8 cellular contexts compared by ENCODE assay signal in genomic region chr2:138501427-138502252, GRCh38. TPM values are rescaled to one million over a fixed set of nuclear protein-coding genes. Genes with fewer than 3 reads are reported as not detected.
A peak's percentile ranks its signal among the peaks of the same experiment; 100 is the strongest.
DNase-seq lines count a peak whose midpoint lies in the region; ATAC-seq and TF ChIP-seq lines count a peak whose summit lies in the region.

TSS of gene SPOPL (plus strand) at chr2:138501770. CDS start at chr2:138550217, 48,447 bp downstream.

- H3K36me3 Mint-ChIP-seq in activated T-helper 2 cell treated with anti-CD3 and anti-CD28 coated beads, Interferon-gamma antibody, Interleukin-2, Interleukin-4, amounts not matched to agents 10 μg/mL and 5 μg/mL and 100 μg/mL, durations not matched to agents 14 hours and 24 hours and 36 hours (ENCODE audit: low read depth) = peaks cover 3% of the 10 kb centered on the region
- H3K36me3 Mint-ChIP-seq in nephron (ENCODE audit: low read depth) = no peaks in the 10 kb centered on the region
- peaks cover 7% of the 10 kb centered on the region for H3K36me3 Mint-ChIP-seq in stimulated activated naive CD8-positive, alpha-beta T cell treated with anti-CD3 and anti-CD28 coated beads, Interleukin-15, Interleukin-2, amounts not matched to agents 100 ng/mL and 50 ng/mL, for 24 hours (ENCODE audit: low read depth)

- no peaks in the 10 kb centered on the region for H4K20me1 ChIP-seq in Karpas-422 (ENCODE audit: insufficient read depth, low read depth, low read length)

- H3K4me2 ChIP-seq in Karpas-422 (ENCODE audit: low read depth, low read length, poor library complexity, severe bottlenecking) = peak within 1 kb of the TSS; percentile 99

- peak within 1 kb of the TSS; percentile 79 for H3K4me3 ChIP-seq in Karpas-422 (ENCODE audit: low read length)
- H3K4me3 ChIP-seq in RWPE2 (ENCODE audit: severe bottlenecking) = peak within 1 kb of the TSS; percentile 57

- ATAC-seq in GM21825 (IDR thresholded peaks at IDR 0.05; ENCODE audit: unreplicated experiment) (peak; percentile 71), RWPE2 (ENCODE audit: low read depth) (peak; percentile 86)

- H2AFZ ChIP-seq in Karpas-422 (ENCODE audit: low read length) = peak within 1 kb of the TSS; percentile 92

- intact Hi-C loops in activated T-helper 2 cell treated with anti-CD3 and anti-CD28 coated beads, Interferon-gamma antibody, Interleukin-2, Interleukin-4, amounts not matched to agents 10 μg/mL and 5 μg/mL and 100 μg/mL, durations not matched to agents 14 hours and 24 hours and 36 hours (cut with micrococcal nuclease) = no loop called here

- H3K36me3 ChIP-seq in Karpas-422 (ENCODE audit: insufficient read depth, low read length) (peaks cover 6% of the 10 kb centered on the region), RWPE2 (ENCODE audit: low read depth) (no peaks in the 10 kb centered on the region)

- H3K27ac Mint-ChIP-seq in activated T-helper 2 cell treated with anti-CD3 and anti-CD28 coated beads, Interferon-gamma antibody, Interleukin-2, Interleukin-4, amounts not matched to agents 10 μg/mL and 5 μg/mL and 100 μg/mL, durations not matched to agents 14 hours and 24 hours and 36 hours = peak within 1 kb of the TSS; percentile 86
- peak within 1 kb of the TSS; percentile 91 to 97 (median 93) for H3K27ac Mint-ChIP-seq in nephron
- H3K27ac Mint-ChIP-seq in stimulated activated naive CD8-positive, alpha-beta T cell treated with anti-CD3 and anti-CD28 coated beads, Interleukin-15, Interleukin-2, amounts not matched to agents 100 ng/mL and 50 ng/mL, for 24 hours = peak within 1 kb of the TSS; percentile 95

- H3K9me3 Mint-ChIP-seq in activated T-helper 2 cell treated with anti-CD3 and anti-CD28 coated beads, Interferon-gamma antibody, Interleukin-2, Interleukin-4, amounts not matched to agents 10 μg/mL and 5 μg/mL and 100 μg/mL, durations not matched to agents 14 hours and 24 hours and 36 hours = no peaks in the 10 kb centered on the region
- no peaks in the 10 kb centered on the region for H3K9me3 Mint-ChIP-seq in nephron
- no peaks in the 10 kb centered on the region for H3K9me3 Mint-ChIP-seq in stimulated activated naive CD8-positive, alpha-beta T cell treated with anti-CD3 and anti-CD28 coated beads, Interleukin-15, Interleukin-2, amounts not matched to agents 100 ng/mL and 50 ng/mL, for 24 hours

- H3K27me3 Mint-ChIP-seq in activated T-helper 2 cell treated with anti-CD3 and anti-CD28 coated beads, Interferon-gamma antibody, Interleukin-2, Interleukin-4, amounts not matched to agents 10 μg/mL and 5 μg/mL and 100 μg/mL, durations not matched to agents 14 hours and 24 hours and 36 hours (ENCODE audit: low read depth) = peaks cover 26% of the 10 kb centered on the region
- no peaks in the 10 kb centered on the region for H3K27me3 Mint-ChIP-seq in nephron (ENCODE audit: low read depth)
- H3K27me3 Mint-ChIP-seq in stimulated activated naive CD8-positive, alpha-beta T cell treated with anti-CD3 and anti-CD28 coated beads, Interleukin-15, Interleukin-2, amounts not matched to agents 100 ng/mL and 50 ng/mL, for 24 hours = no peaks in the 10 kb centered on the region

- H3K9me3 ChIP-seq in Karpas-422 (ENCODE audit: low read length) (no peaks in the 10 kb centered on the region), RWPE2 (ENCODE audit: severe bottlenecking) (no peaks in the 10 kb centered on the region)

- H3K4me3 Mint-ChIP-seq in activated T-helper 2 cell treated with anti-CD3 and anti-CD28 coated beads, Interferon-gamma antibody, Interleukin-2, Interleukin-4, amounts not matched to agents 10 μg/mL and 5 μg/mL and 100 μg/mL, durations not matched to agents 14 hours and 24 hours and 36 hours (ENCODE audit: low read depth) = peak within 1 kb of the TSS; percentile 96
- H3K4me3 Mint-ChIP-seq in nephron = peak within 1 kb of the TSS; percentile 96 to 99 (median 97)
- H3K4me3 Mint-ChIP-seq in stimulated activated naive CD8-positive, alpha-beta T cell treated with anti-CD3 and anti-CD28 coated beads, Interleukin-15, Interleukin-2, amounts not matched to agents 100 ng/mL and 50 ng/mL, for 24 hours = peak within 1 kb of the TSS; percentile 95

- DNase-seq in EL (peak; percentile 90), Karpas-422 (peak; percentile 96), RWPE2 (ENCODE audit: low spot score) (peak; percentile 82), fibroblast of peridontal ligament (ENCODE audit: extremely low read depth) (peak; percentile 71)
- peak; percentile 80 for DNase-seq in activated T-helper 2 cell treated with anti-CD3 and anti-CD28 coated beads, Interferon-gamma antibody, Interleukin-2, Interleukin-4, amounts not matched to agents 10 μg/mL and 5 μg/mL and 100 μg/mL, durations not matched to agents 14 hours and 24 hours and 36 hours (ENCODE audit: low spot score)

- peak within 1 kb of the TSS; percentile 97 for H3K9ac ChIP-seq in Karpas-422 (ENCODE audit: low read length)

- peak; percentile 18 for TF ChIP-seq CTCF in RWPE2 (IDR thresholded peaks at IDR 0.05; ENCODE audit: poor library complexity, severe bottlenecking)
- peak; percentile 31 to 45 (median 32) for TF ChIP-seq CTCF in nephron (IDR thresholded peaks at IDR 0.05; ENCODE audit: unreplicated experiment in 3 of 3)

- H3K27ac ChIP-seq in Karpas-422 (ENCODE audit: low read length) = peak within 1 kb of the TSS; percentile 98
- H3K27ac ChIP-seq in RWPE2 (ENCODE audit: poor library complexity, severe bottlenecking) = peak within 1 kb of the TSS; percentile 76

- no peaks in the 10 kb centered on the region for H3K9me2 ChIP-seq in Karpas-422 (replicated peaks; ENCODE audit: insufficient read depth, low read length)

- H3K4me1 ChIP-seq in Karpas-422 (ENCODE audit: low read length) = peaks cover 45% of the 10 kb centered on the region
- peaks cover 15% of the 10 kb centered on the region for H3K4me1 ChIP-seq in RWPE2 (ENCODE audit: insufficient read depth, poor library complexity, severe bottlenecking)

- no peaks in the 10 kb centered on the region for H3K27me3 ChIP-seq in Karpas-422 (ENCODE audit: low read length)
- H3K27me3 ChIP-seq in RWPE2 (ENCODE audit: insufficient read depth, poor library complexity, severe bottlenecking) = no peaks in the 10 kb centered on the region

- peaks cover 28% of the 10 kb centered on the region for H3K4me1 Mint-ChIP-seq in activated T-helper 2 cell treated with anti-CD3 and anti-CD28 coated beads, Interferon-gamma antibody, Interleukin-2, Interleukin-4, amounts not matched to agents 10 μg/mL and 5 μg/mL and 100 μg/mL, durations not matched to agents 14 hours and 24 hours and 36 hours (ENCODE audit: low read depth)
- peaks cover 31% of the 10 kb centered on the region for H3K4me1 Mint-ChIP-seq in nephron
- peaks cover 52% of the 10 kb centered on the region for H3K4me1 Mint-ChIP-seq in stimulated activated naive CD8-positive, alpha-beta T cell treated with anti-CD3 and anti-CD28 coated beads, Interleukin-15, Interleukin-2, amounts not matched to agents 100 ng/mL and 50 ng/mL, for 24 hours (ENCODE audit: low read depth)

- peaks cover 55% of the 10 kb centered on the region for H3K79me2 ChIP-seq in Karpas-422 (ENCODE audit: low read length)

RNA-seq across cellular contexts. Expression of gene SPOPL, which starts in this region (rescaled TPM):
- total RNA-seq in Karpas-422 (2014; rRNA removed; shearing (Covaris generic); ENCODE audit: low replicate concordance) = 26.6 and 30.3 TPM in 2 replicates
- 15.1 and 17.0 TPM in 2 replicates for total RNA-seq in activated T-helper 2 cell treated with anti-CD3 and anti-CD28 coated beads, Interferon-gamma antibody, Interleukin-2, Interleukin-4, amounts not matched to agents 10 μg/mL and 5 μg/mL and 100 μg/mL, durations not matched to agents 14 hours and 24 hours and 36 hours

Comparison
In these comparisons a context has a peak if more than half of its experiments do, and no peak if none do; other contexts are left out.
1. Peak in every context shown above with its lines: DNase-seq, ATAC-seq, H3K4me3 ChIP-seq and H3K27ac ChIP-seq.